In the genomic region with DNA sequence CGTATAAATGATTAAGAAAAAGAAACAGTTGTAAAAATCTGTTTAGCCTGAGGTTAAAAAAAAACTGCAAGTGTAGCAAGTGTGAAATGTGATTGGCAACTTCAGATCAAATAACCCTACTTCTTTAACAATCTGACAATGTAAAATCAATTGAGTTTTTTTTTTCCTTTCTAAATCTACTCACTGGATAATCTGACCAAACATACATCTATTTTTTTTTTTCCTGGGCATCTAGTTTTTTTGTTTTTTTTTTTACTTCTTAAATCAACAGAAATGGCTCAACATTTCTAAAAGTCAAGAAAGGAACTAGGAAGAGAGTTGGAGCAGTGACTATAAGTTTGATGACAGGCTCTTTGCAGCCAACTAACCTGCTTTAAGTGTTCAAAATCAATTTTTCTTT, we compare ENCODE assay signal across 1 cellular context.
TF ChIP-seq lines count a peak whose summit lies in the region.

No MANE protein-coding gene starts in this region.

TF ChIP-seq in IMR-90, 13 proteins besides CTCF, POLR2A, EP300 and RAD21 (continued from another document):
- TF ChIP-seq, protein P1, sequence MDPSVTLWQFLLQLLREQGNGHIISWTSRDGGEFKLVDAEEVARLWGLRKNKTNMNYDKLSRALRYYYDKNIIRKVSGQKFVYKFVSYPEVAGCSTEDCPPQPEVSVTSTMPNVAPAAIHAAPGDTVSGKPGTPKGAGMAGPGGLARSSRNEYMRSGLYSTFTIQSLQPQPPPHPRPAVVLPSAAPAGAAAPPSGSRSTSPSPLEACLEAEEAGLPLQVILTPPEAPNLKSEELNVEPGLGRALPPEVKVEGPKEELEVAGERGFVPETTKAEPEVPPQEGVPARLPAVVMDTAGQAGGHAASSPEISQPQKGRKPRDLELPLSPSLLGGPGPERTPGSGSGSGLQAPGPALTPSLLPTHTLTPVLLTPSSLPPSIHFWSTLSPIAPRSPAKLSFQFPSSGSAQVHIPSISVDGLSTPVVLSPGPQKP (IDR thresholded peaks at IDR 0.05; ENCODE audit: borderline replicate concordance, low read depth, low read length): no peak
- TF ChIP-seq RFX5 (IDR thresholded peaks at IDR 0.05; ENCODE audit: low read depth, low read length) (no peak), CHD1 (IDR thresholded peaks at IDR 0.05; ENCODE audit: low read depth, low read length) (no peak), NFE2L2 (IDR thresholded peaks at IDR 0.05; ENCODE audit: low read depth, low read length) (no peak), MAZ (IDR thresholded peaks at IDR 0.05; ENCODE audit: borderline replicate concordance, low read depth, low read length) (no peak), MAFK (IDR thresholded peaks at IDR 0.05; ENCODE audit: low read depth, low read length) (no peak), SMC3 (IDR thresholded peaks at IDR 0.05; ENCODE audit: low read depth, low read length) (no peak), BHLHE40 (IDR thresholded peaks at IDR 0.05; ENCODE audit: low read depth, low read length) (no peak), CEBPB (IDR thresholded peaks at IDR 0.05; ENCODE audit: low read depth, low read length) (no peak), RCOR1 (IDR thresholded peaks at IDR 0.05; ENCODE audit: insufficient replicate concordance, low read length) (no peak), FOS (IDR thresholded peaks at IDR 0.05; ENCODE audit: low read depth, low read length) (no peak), MXI1 (IDR thresholded peaks at IDR 0.05; ENCODE audit: borderline replicate concordance, low read depth, low read length) (no peak)
